ENCODE assay signal across 14 cellular contexts in genomic region chr2:127455566-127456493, GRCh38. TPM values are rescaled to one million over a fixed set of nuclear protein-coding genes. Genes with fewer than 3 reads are reported as not detected.
DNase-seq lines count a peak whose midpoint lies in the region; ATAC-seq, FAIRE-seq and TF ChIP-seq lines count a peak whose summit lies in the region.
"Had no signal": no experiment of that assay in that cellular context is flagged by ENCODE, and none has a peak within 500 bp of the region (broad histone marks: within the 10 kb centered on the region; RNA-seq: fewer than 3 reads in every experiment).

No MANE protein-coding gene starts in this region.

- TF ChIP-seq RAD21 in HepG2 (CRISPR knock-in tag; IDR thresholded peaks at IDR 0.05): no peak

- no peak overlapping the region for H2BK120ac ChIP-seq in H9 (ENCODE audit: low read depth, low read length, poor library complexity, severe bottlenecking)

- POLR2A ChIA-PET in activated CD4-positive, alpha-beta memory T cell treated with anti-CD3 and anti-CD28 coated beads, Interleukin-2, amount 10 ng/mL, durations not matched to agents 7 days and 5 days (lab: Charles Lee): interaction anchor here (1.2 to 1.6 kb wide), 3 partner anchors 12 to 162 kb away, joined by 3 read pairs; partner anchors contain the start of gene ERCC3
- POLR2A ChIA-PET in HepG2 (lab: Yijun Ruan, JAX): interaction anchor here (0.7 to 5.9 kb wide), 18 partner anchors 9 to 224 kb away, joined by 3 to 74 read pairs (median 8); partner anchors contain the start of genes ERCC3, IWS1 and PROC

- no peak for TF ChIP-seq CTCF in H9 (conservative IDR thresholded peaks at IDR 0.05)
- no peak for TF ChIP-seq CTCF in HepG2 (CRISPR knock-in tag; IDR thresholded peaks at IDR 0.05)
- no peak for TF ChIP-seq CTCF in thyroid gland (IDR thresholded peaks at IDR 0.05)

- H4K20me1 ChIP-seq in H9 (ENCODE audit: control insufficient read depth, insufficient read depth, insufficient read length): no peaks in the 10 kb centered on the region
- no peaks in the 10 kb centered on the region for H4K20me1 ChIP-seq in HepG2 (ENCODE audit: insufficient read depth, low read length)

- peak; percentile 18 for DNase-seq in A172 (ENCODE audit: low spot score)
- peak; percentile 55 for DNase-seq in H9
- DNase-seq in activated CD4-positive, alpha-beta memory T cell treated with anti-CD3 and anti-CD28 coated beads, Interleukin-2, amount 10 ng/mL, durations not matched to agents 7 days and 5 days: peak; percentile 37
- peak; percentile 16 for DNase-seq in HepG2 (ENCODE audit: low spot score)
- no peak for DNase-seq in NCI-H748 treated with DMSO at 0.1 percent for 48 hours (lab: John Stamatoyannopoulos, UW)
- no peak for DNase-seq in thyroid gland
- DNase-seq in activated CD4-positive, alpha-beta T cell treated with anti-CD3 and anti-CD28 coated beads for 1 hour: no peak
- DNase-seq in effector memory CD4-positive, alpha-beta T cell: no peak
- DNase-seq: erythroblast; naive B cell; NCI-H1930; stimulated activated CD4-positive, alpha-beta T cell treated with anti-CD3 and anti-CD28 coated beads, Interleukin-12 subunit alpha, Interleukin-12 subunit beta, amount 100 ng/mL, for 4 hours had no signal

- intact Hi-C loops in HepG2 (cut with micrococcal nuclease; ENCODE audit: unreplicated experiment) (no loop called here), thyroid gland (cut with DNase I) (no loop called here)

- no peaks in the 10 kb centered on the region for H3K36me3 Mint-ChIP-seq in H9 (ENCODE audit: insufficient read depth in 1 of 3, low read depth in 3 of 3)
- H3K36me3 Mint-ChIP-seq in activated CD4-positive, alpha-beta memory T cell treated with anti-CD3 and anti-CD28 coated beads, Interleukin-2, amount 10 ng/mL, durations not matched to agents 7 days and 5 days (ENCODE audit: low read depth): peaks cover 8% of the 10 kb centered on the region

- H3K9me3 Mint-ChIP-seq in H9: no peaks in the 10 kb centered on the region
- H3K9me3 Mint-ChIP-seq in activated CD4-positive, alpha-beta memory T cell treated with anti-CD3 and anti-CD28 coated beads, Interleukin-2, amount 10 ng/mL, durations not matched to agents 7 days and 5 days: no peaks in the 10 kb centered on the region
- H3K9me3 Mint-ChIP-seq: naive B cell had no signal

- FAIRE-seq in HepG2 (lab: Jason Lieb, UNC): no peak

- peak; percentile 1; the same call in 2 of the 3 replicates for ATAC-seq in HepG2

- H3K27me3 ChIP-seq in H9 (ENCODE audit: insufficient read depth, low read length) (no peaks in the 10 kb centered on the region), HepG2 (ENCODE audit: control insufficient read depth in 1 of 2, insufficient read depth in 2 of 2, low read length in 2 of 2) (no peaks in the 10 kb centered on the region), thyroid gland (no peaks in the 10 kb centered on the region)
- H3K27me3 ChIP-seq in effector memory CD4-positive, alpha-beta T cell (replicated peaks; ENCODE audit: control insufficient read depth, insufficient read depth, low read length, poor library complexity, severe bottlenecking): no peaks in the 10 kb centered on the region

- H3K27me3 Mint-ChIP-seq in H9 (ENCODE audit: low read depth): no peaks in the 10 kb centered on the region
- no peaks in the 10 kb centered on the region for H3K27me3 Mint-ChIP-seq in activated CD4-positive, alpha-beta memory T cell treated with anti-CD3 and anti-CD28 coated beads, Interleukin-2, amount 10 ng/mL, durations not matched to agents 7 days and 5 days
- H3K27me3 Mint-ChIP-seq: B cell, naive B cell had no signal

- H3K27ac ChIP-seq in H9 (ENCODE audit: insufficient read length, low read depth, low read length) (peak overlapping the region; percentile 3), HepG2 (ENCODE audit: extremely low read length, insufficient read depth, low read length) (peak overlapping the region; percentile 93), thyroid gland (no peak overlapping the region)
- H3K27ac ChIP-seq in effector memory CD4-positive, alpha-beta T cell (ENCODE audit: insufficient read depth, low read length, poor library complexity, severe bottlenecking): no peak overlapping the region
- H3K27ac ChIP-seq: PC-9 had no signal

- H2AFZ ChIP-seq in H9 (ENCODE audit: low read length) (no peak overlapping the region), HepG2 (ENCODE audit: low read length) (no peak overlapping the region)
- H2AFZ ChIP-seq: PC-9 had no signal

- H3K4me2 ChIP-seq in H9 (ENCODE audit: insufficient read depth, insufficient read length, low read length): peak overlapping the region; percentile 68
- H3K4me2 ChIP-seq in HepG2 (ENCODE audit: low read depth, low read length): peak overlapping the region; percentile 71
- H3K4me2 ChIP-seq: PC-9 had no signal

- H3K9me3 ChIP-seq in H9 (ENCODE audit: control insufficient read depth, low read depth, low read length): no peaks in the 10 kb centered on the region
- no peaks in the 10 kb centered on the region for H3K9me3 ChIP-seq in HepG2 (ENCODE audit: low read length)
- H3K9me3 ChIP-seq in thyroid gland: no peaks in the 10 kb centered on the region
- H3K9me3 ChIP-seq in effector memory CD4-positive, alpha-beta T cell (ENCODE audit: control insufficient read depth, low read length): no peaks in the 10 kb centered on the region

- H4K5ac ChIP-seq in H9 (ENCODE audit: insufficient read length, low read depth, low read length): no peak overlapping the region

- in situ Hi-C loops in HepG2 (cut with HindIII; ENCODE audit: extremely low pct_ligation_motif_present, low pct_unique_long_range_greater_than_20kb): no loop called here

- peak overlapping the region in 2 of 3 experiments; percentile 14 to 90; a peak in 4 of 7 replicates for H3K27ac Mint-ChIP-seq in H9
- H3K27ac Mint-ChIP-seq in activated CD4-positive, alpha-beta memory T cell treated with anti-CD3 and anti-CD28 coated beads, Interleukin-2, amount 10 ng/mL, durations not matched to agents 7 days and 5 days: peak overlapping the region; percentile 0
- H3K27ac Mint-ChIP-seq: B cell, naive B cell had no signal

- no peak overlapping the region for H3K4ac ChIP-seq in H9 (ENCODE audit: low read depth, low read length)

- H2AK5ac ChIP-seq in H9 (ENCODE audit: insufficient read length, low read length): no peak overlapping the region

- no peak overlapping the region for H2BK15ac ChIP-seq in H9 (ENCODE audit: low read depth, low read length)

- H3K4me3 Mint-ChIP-seq in H9: peak overlapping the region; percentile 46 to 59
- no peak overlapping the region for H3K4me3 Mint-ChIP-seq in activated CD4-positive, alpha-beta memory T cell treated with anti-CD3 and anti-CD28 coated beads, Interleukin-2, amount 10 ng/mL, durations not matched to agents 7 days and 5 days
- H3K4me3 Mint-ChIP-seq: B cell, naive B cell had no signal

- H3K36me3 ChIP-seq in HepG2 (replicated peaks in 1 of 2; ENCODE audit: control insufficient read depth in 1 of 2, insufficient read depth in 2 of 2, low read length in 2 of 2): no peaks in the 10 kb centered on the region
- H3K36me3 ChIP-seq in thyroid gland: no peaks in the 10 kb centered on the region
- no peaks in the 10 kb centered on the region for H3K36me3 ChIP-seq in effector memory CD4-positive, alpha-beta T cell (ENCODE audit: control insufficient read depth, insufficient read depth, low read length)

- TF ChIP-seq POLR2A in HepG2 (IDR thresholded peaks at IDR 0.05; ENCODE audit: insufficient read depth in 1 of 2, low read depth in 2 of 2, low read length in 2 of 2) (peak in 1 of 2 experiments; percentile 30; a peak in 1 of 4 replicates), thyroid gland (IDR thresholded peaks at IDR 0.05) (no peak)

- no peak overlapping the region for H2BK12ac ChIP-seq in H9 (ENCODE audit: insufficient read length, low read depth, low read length)

- H4K8ac ChIP-seq in H9 (replicated peaks; ENCODE audit: insufficient read length, low read depth, low read length): no peak overlapping the region

- H3K79me2 ChIP-seq in H9 (ENCODE audit: insufficient read depth, low read length) (no peaks in the 10 kb centered on the region), HepG2 (ENCODE audit: insufficient read depth, low read length) (peaks cover 14% of the 10 kb centered on the region)

- peak overlapping the region in 1 of 3 experiments; percentile 54; a peak in 3 of 6 replicates for H3K4me3 ChIP-seq in HepG2 (replicated peaks in 1 of 3; ENCODE audit: insufficient read depth in 1 of 3, low read depth in 2 of 3, low read length in 3 of 3)
- no peak overlapping the region for H3K4me3 ChIP-seq in thyroid gland (replicated peaks in 1 of 3)
- H3K4me3 ChIP-seq in effector memory CD4-positive, alpha-beta T cell (ENCODE audit: insufficient read depth, low read depth, low read length, poor library complexity, severe bottlenecking): no peak overlapping the region
- H3K4me3 ChIP-seq: PC-9 had no signal

- H2BK5ac ChIP-seq in H9 (ENCODE audit: insufficient read length, low read length): no peak overlapping the region

- TSS peak; percentile 83 for BruUV-seq in HepG2 (replicated peaks; lab: Mats Ljungman, UMichigan)

- H3K9ac ChIP-seq in H9 (ENCODE audit: extremely low read depth, insufficient read length, low read length) (no peak overlapping the region), HepG2 (ENCODE audit: insufficient read depth, low read depth, low read length) (peak overlapping the region; percentile 64)

- no peak overlapping the region for H3T11ph ChIP-seq in H9 (ENCODE audit: low read length)

- H3K79me1 ChIP-seq in H9 (ENCODE audit: insufficient read depth, low read depth, low read length, poor library complexity, severe bottlenecking): no peaks in the 10 kb centered on the region

- no peak for TF ChIP-seq EP300 in HepG2 (IDR thresholded peaks at IDR 0.05; ENCODE audit: low read depth in 2 of 2, low read length in 2 of 2)
- TF ChIP-seq EP300 in HepG2 (CRISPR knock-in tag; IDR thresholded peaks at IDR 0.05; ENCODE audit: borderline replicate concordance): no peak

- H3K23me2 ChIP-seq in H9 (ENCODE audit: insufficient read length, low read depth, low read length, poor library complexity, severe bottlenecking): peaks cover 2% of the 10 kb centered on the region

- WGBS in H9 (ENCODE audit: extremely low coverage, insufficient read length, low lambda C conversion rate): no CpG with 5 or more reads among the region's 13 CpGs
- WGBS in HepG2 (ENCODE audit: low lambda C conversion rate): 83% methylated on average over 13 of the region's 13 CpGs
- 82 to 87% methylated on average over 13 of the region's 13 CpGs for WGBS in thyroid gland, 2 donors

- no peak overlapping the region for H3K23ac ChIP-seq in H9 (ENCODE audit: insufficient read length, low read depth, low read length)

- no peak overlapping the region for H4K91ac ChIP-seq in H9 (ENCODE audit: insufficient read length, low read depth, low read length)

- CTCF ChIA-PET in activated CD4-positive, alpha-beta memory T cell treated with anti-CD3 and anti-CD28 coated beads, Interleukin-2, amount 10 ng/mL, durations not matched to agents 7 days and 5 days (lab: Charles Lee): interaction anchor here (0.6 to 1.3 kb wide), 4 partner anchors 9 to 186 kb away, joined by 3 to 6 read pairs (median 5); no protein-coding TSS in a partner anchor
- CTCF ChIA-PET in HepG2 (lab: Yijun Ruan, JAX; ENCODE audit: low intra/inter-chr PET ratio, low total read pairs): no interaction called here

- H3K18ac ChIP-seq in H9 (ENCODE audit: insufficient read length, low read depth, low read length): no peak overlapping the region

- no peak overlapping the region for H3K14ac ChIP-seq in H9 (ENCODE audit: insufficient read depth, low read length)

- H3K56ac ChIP-seq in H9 (ENCODE audit: insufficient read length, low read depth, low read length): no peak overlapping the region

- H2BK20ac ChIP-seq in H9 (ENCODE audit: low read depth, low read length, poor library complexity, severe bottlenecking): no peak overlapping the region

- peaks cover 37 to 38% of the 10 kb centered on the region in 2 experiments for H3K4me1 Mint-ChIP-seq in H9
- peaks cover 19% of the 10 kb centered on the region for H3K4me1 Mint-ChIP-seq in activated CD4-positive, alpha-beta memory T cell treated with anti-CD3 and anti-CD28 coated beads, Interleukin-2, amount 10 ng/mL, durations not matched to agents 7 days and 5 days

- H3K4me1 ChIP-seq in H9 (ENCODE audit: insufficient read depth, low read length) (peaks cover 7% of the 10 kb centered on the region; the same call in 1 of the 2 replicates), HepG2 (ENCODE audit: insufficient read depth, low read length) (peaks cover 70% of the 10 kb centered on the region), thyroid gland (no peaks in the 10 kb centered on the region)
- no peaks in the 10 kb centered on the region for H3K4me1 ChIP-seq in effector memory CD4-positive, alpha-beta T cell (ENCODE audit: control insufficient read depth, insufficient read depth, low read length, poor library complexity, severe bottlenecking)

RNA-seq across cellular contexts. Expression of gene PROC, which starts 37.6 kb away (rescaled TPM):
- total RNA-seq in A172 (2014; rRNA removed; shearing (Covaris generic)): 2.7 and 2.8 TPM in 2 replicates
- 0.37 and 0.61 TPM in 2 replicates for total RNA-seq in H9 (2021)
- not detected for total RNA-seq in activated CD4-positive, alpha-beta memory T cell treated with anti-CD3 and anti-CD28 coated beads, Interleukin-2, amount 10 ng/mL, durations not matched to agents 7 days and 5 days
- total RNA-seq in HepG2 (2016; rRNA removed; fragmentation: Illumina TruSeq; extraction: Trizol): 52.1 and 134 TPM in 2 replicates
- 19.2 and 23.2 TPM in 2 replicates for total RNA-seq in HepG2 (2016; cell fraction: cytosol; rRNA removed; fragmentation: Illumina TruSeq; extraction: Trizol; ENCODE audit: low read depth)
- 49.9 and 134 TPM in 2 replicates for total RNA-seq in HepG2 (2016; cell fraction: insoluble cytoplasmic fraction; rRNA removed; fragmentation: Illumina TruSeq; extraction: Trizol)
- 37.4 and 38.6 TPM in 2 replicates for total RNA-seq in HepG2 (2016; cell fraction: membrane; rRNA removed; fragmentation: Illumina TruSeq; extraction: Trizol)
- total RNA-seq in HepG2 (2016; cell fraction: nucleus; rRNA removed; fragmentation: Illumina TruSeq; extraction: Trizol): 166 and 178 TPM in 2 replicates
- 185 and 266 TPM in 2 replicates for polyA plus RNA-seq in HepG2 (2011; rRNA removed)
- polyA plus RNA-seq in HepG2 (2011; cell fraction: cytosol; rRNA removed): 113 and 166 TPM in 2 replicates
- 1,267 and 1,304 TPM in 2 replicates for polyA plus RNA-seq in HepG2 (2011; cell fraction: nucleus; rRNA removed)
- 232 and 321 TPM in 2 replicates for polyA plus RNA-seq in HepG2 (2012)
- polyA plus RNA-seq in HepG2 (2016; cell fraction: cytosol; fragmentation: Illumina TruSeq; extraction: Trizol; ENCODE audit: low read depth): 17.2 and 19.9 TPM in 2 replicates
- polyA plus RNA-seq in HepG2 (2016; cell fraction: insoluble cytoplasmic fraction; fragmentation: Illumina TruSeq; extraction: Trizol; ENCODE audit: low read depth): 48.9 and 49.8 TPM in 2 replicates
- 22.9 and 24.9 TPM in 2 replicates for polyA plus RNA-seq in HepG2 (2016; cell fraction: membrane; fragmentation: Illumina TruSeq; extraction: Trizol; ENCODE audit: low read depth)
- polyA plus RNA-seq in HepG2 (2016; cell fraction: nucleus; fragmentation: Illumina TruSeq; extraction: Trizol; ENCODE audit: insufficient read depth, low read depth): 354 and 380 TPM in 2 replicates
- 241 TPM in 1 of 2 replicates, not detected in the other for polyA minus RNA-seq in HepG2 (2011; rRNA and poly(A)+ RNA removed; ENCODE audit: low replicate concordance)
- 64.7 and 65.5 TPM in 2 replicates for polyA minus RNA-seq in HepG2 (2011; cell fraction: cytosol; rRNA and poly(A)+ RNA removed)
- 172 and 188 TPM in 2 replicates for polyA minus RNA-seq in HepG2 (2011; cell fraction: nucleus; rRNA and poly(A)+ RNA removed)
- not detected for total RNA-seq in thyroid gland
- total RNA-seq: B cell had no signal

Comparison
In these comparisons a context has a peak if more than half of its experiments do, and no peak if none do; other contexts are left out.
1. DNase-seq: peak in A172 (single experiment), H9 (single experiment), activated CD4-positive, alpha-beta memory T cell treated with anti-CD3 and anti-CD28 coated beads, Interleukin-2, amount 10 ng/mL, durations not matched to agents 7 days and 5 days (single experiment) and HepG2 (single experiment); none in NCI-H748 treated with DMSO at 0.1 percent for 48 hours (single experiment), thyroid gland (0 of 2), activated CD4-positive, alpha-beta T cell treated with anti-CD3 and anti-CD28 coated beads for 1 hour (single experiment) and effector memory CD4-positive, alpha-beta T cell (0 of 3).
2. H3K27ac ChIP-seq: peak in H9 (single experiment) and HepG2 (single experiment); none in thyroid gland (0 of 3) and effector memory CD4-positive, alpha-beta T cell (single experiment).